ENCODE assay signal across 13 cellular contexts in genomic region chr9:129058965-129059795, GRCh38. TPM values are rescaled to one million over a fixed set of nuclear protein-coding genes. Genes with fewer than 3 reads are reported as not detected.
DNase-seq lines count a peak whose midpoint lies in the region; FAIRE-seq and TF ChIP-seq lines count a peak whose summit lies in the region.
"Had no signal": no experiment of that assay in that cellular context is flagged by ENCODE, and none has a peak within 500 bp of the region (broad histone marks: within the 10 kb centered on the region; RNA-seq: fewer than 3 reads in every experiment).

No MANE protein-coding gene starts in this region.

- H2AK5ac ChIP-seq in neuronal stem cell (ENCODE audit: low read depth, low read length) = no peak overlapping the region

- H3K9ac ChIP-seq in astrocyte (ENCODE audit: low read length) (no peak overlapping the region), neuronal stem cell (ENCODE audit: low read depth, low read length, poor library complexity) (peak overlapping the region; percentile 27)

- H4K8ac ChIP-seq in neuronal stem cell (ENCODE audit: low read depth, low read length) = no peak overlapping the region

- H3K23ac ChIP-seq in neuronal stem cell (ENCODE audit: low read depth, low read length, poor library complexity) = no peak overlapping the region

- peak overlapping the region; percentile 31 for H3K27ac Mint-ChIP-seq in astrocyte (ENCODE audit: unreplicated experiment)
- H3K27ac Mint-ChIP-seq: activated CD4-positive, alpha-beta memory T cell treated with anti-CD3 and anti-CD28 coated beads for 36 hours; T-helper 2 cell treated with Interferon-gamma antibody and Interleukin-4, amounts not matched to agents 5 μg/mL and 100 μg/mL, for 36 hours had no signal

- H3K4me1 ChIP-seq in astrocyte (ENCODE audit: insufficient read depth, low read length) = peaks cover 12% of the 10 kb centered on the region
- H3K4me1 ChIP-seq in neuronal stem cell (ENCODE audit: control insufficient read depth in 2 of 2, insufficient read depth in 1 of 2, low read depth in 1 of 2, low read length in 2 of 2) = no peaks in the 10 kb centered on the region

- no peak overlapping the region for H2AFZ ChIP-seq in astrocyte (ENCODE audit: low read depth, low read length)
- H2AFZ ChIP-seq in neuronal stem cell (ENCODE audit: low read length) = no peak overlapping the region

- H3K4me1 Mint-ChIP-seq in astrocyte (ENCODE audit: low read depth, unreplicated experiment) = no peaks in the 10 kb centered on the region
- H3K4me1 Mint-ChIP-seq: CD8-positive, alpha-beta memory T cell; naive thymus-derived CD4-positive, alpha-beta T cell had no signal

- H3K4me3 ChIP-seq in astrocyte (ENCODE audit: insufficient read depth, low read depth, low read length) (no peak overlapping the region), neuronal stem cell (ENCODE audit: low read length in 2 of 2) (no peak overlapping the region)

- H3K79me1 ChIP-seq in neuronal stem cell (ENCODE audit: low read depth, low read length) = no peaks in the 10 kb centered on the region

- no CpG with 5 or more reads among the region's 21 CpGs for WGBS in neuronal stem cell (ENCODE audit: extremely low coverage in 2 of 2, insufficient read length in 2 of 2, insufficient replicate concordance in 1 of 2), 2 donors

- no peaks in the 10 kb centered on the region for H4K20me1 ChIP-seq in astrocyte (ENCODE audit: insufficient read depth, low read length)

- TF ChIP-seq CTCF in astrocyte (IDR thresholded peaks at IDR 0.05; ENCODE audit: insufficient read depth, low read depth, low read length) = no peak

- no peak overlapping the region for H3K14ac ChIP-seq in neuronal stem cell (ENCODE audit: low read length)

- no peak overlapping the region for H2BK15ac ChIP-seq in neuronal stem cell (ENCODE audit: low read length)

- no peak overlapping the region for H3K18ac ChIP-seq in neuronal stem cell (ENCODE audit: low read length)

- H2BK120ac ChIP-seq in neuronal stem cell (ENCODE audit: low read depth, low read length) = no peak overlapping the region

- no peak overlapping the region for H3K27ac ChIP-seq in astrocyte (ENCODE audit: low read depth, low read length)
- no peak overlapping the region for H3K27ac ChIP-seq in neuronal stem cell (replicated peaks; ENCODE audit: low read length)

- peak; percentile 45 for DNase-seq in HK-2 (ENCODE audit: unreplicated experiment)
- DNase-seq in astrocyte (ENCODE audit: low read depth) = peak; percentile 33
- no peak for DNase-seq in neuronal stem cell (ENCODE audit: low spot score)
- DNase-seq in UCSD-AML1 (lab: John Stamatoyannopoulos, UW; ENCODE audit: unreplicated experiment) = no peak
- no peak for DNase-seq in Ammon's horn (ENCODE audit: low spot score)
- no peak for DNase-seq in head of caudate nucleus
- DNase-seq: activated CD4-positive, alpha-beta memory T cell treated with anti-CD3 and anti-CD28 coated beads for 36 hours; activated naive CD4-positive, alpha-beta T cell; CD8-positive, alpha-beta memory T cell; Karpas-422; naive thymus-derived CD4-positive, alpha-beta T cell had no signal

- no peaks in the 10 kb centered on the region for H3K36me3 ChIP-seq in astrocyte (ENCODE audit: insufficient read depth, low read length)
- H3K36me3 ChIP-seq in neuronal stem cell (replicated peaks in 1 of 2; ENCODE audit: control insufficient read depth in 2 of 2, insufficient read depth in 2 of 2, low read length in 2 of 2) = peaks cover 17 to 38% of the 10 kb centered on the region in 2 donors

- H2BK12ac ChIP-seq in neuronal stem cell (ENCODE audit: low read length) = no peak overlapping the region

- no peaks in the 10 kb centered on the region for H3K79me2 ChIP-seq in astrocyte (ENCODE audit: insufficient read depth, low read length)

- H3K4me2 ChIP-seq in astrocyte (ENCODE audit: low read length) (peak overlapping the region; percentile 55), neuronal stem cell (ENCODE audit: insufficient read depth, low read length, poor library complexity, severe bottlenecking) (no peak overlapping the region)

- no peak overlapping the region for H3K4me3 Mint-ChIP-seq in astrocyte (ENCODE audit: unreplicated experiment)
- H3K4me3 Mint-ChIP-seq: activated CD4-positive, alpha-beta memory T cell treated with anti-CD3 and anti-CD28 coated beads for 36 hours; naive thymus-derived CD4-positive, alpha-beta T cell; T-helper 2 cell treated with Interferon-gamma antibody and Interleukin-4, amounts not matched to agents 5 μg/mL and 100 μg/mL, for 36 hours had no signal

- no peak overlapping the region for H4K91ac ChIP-seq in neuronal stem cell (ENCODE audit: low read depth, low read length, poor library complexity)

- H2BK5ac ChIP-seq in neuronal stem cell (ENCODE audit: low read length) = no peak overlapping the region

- H3K9me3 Mint-ChIP-seq in astrocyte (ENCODE audit: unreplicated experiment) = no peaks in the 10 kb centered on the region
- H3K9me3 Mint-ChIP-seq: activated CD4-positive, alpha-beta memory T cell treated with anti-CD3 and anti-CD28 coated beads for 36 hours; CD8-positive, alpha-beta memory T cell; naive thymus-derived CD4-positive, alpha-beta T cell; T-helper 2 cell treated with Interferon-gamma antibody and Interleukin-4, amounts not matched to agents 5 μg/mL and 100 μg/mL, for 36 hours had no signal

- no peaks in the 10 kb centered on the region for H3K27me3 Mint-ChIP-seq in astrocyte (ENCODE audit: low read depth, unreplicated experiment)
- H3K27me3 Mint-ChIP-seq: activated CD4-positive, alpha-beta memory T cell treated with anti-CD3 and anti-CD28 coated beads for 36 hours; CD8-positive, alpha-beta memory T cell; naive thymus-derived CD4-positive, alpha-beta T cell had no signal

- intact Hi-C loops in head of caudate nucleus (cut with DNase I) = no loop called here

- peaks cover 10% of the 10 kb centered on the region for H3K36me3 Mint-ChIP-seq in astrocyte (ENCODE audit: low read depth, unreplicated experiment)

- H3K9me3 ChIP-seq in astrocyte (ENCODE audit: insufficient read depth, low read depth, low read length) (no peaks in the 10 kb centered on the region), neuronal stem cell (replicated peaks in 1 of 2; ENCODE audit: control insufficient read depth in 2 of 2, insufficient read depth in 1 of 2, low read depth in 1 of 2, low read length in 2 of 2) (no peaks in the 10 kb centered on the region)

- no peaks in the 10 kb centered on the region for H3K27me3 ChIP-seq in astrocyte (ENCODE audit: insufficient read depth, low read length)
- H3K27me3 ChIP-seq in neuronal stem cell (ENCODE audit: control insufficient read depth in 3 of 3, insufficient read depth in 3 of 3, low read depth in 1 of 3, low read length in 3 of 3) = no peaks in the 10 kb centered on the region

- no peak for FAIRE-seq in astrocyte (lab: Jason Lieb, UNC)
- FAIRE-seq: islet of Langerhans had no signal

- H3K4ac ChIP-seq in neuronal stem cell (ENCODE audit: low read length) = no peak overlapping the region

RNA-seq across cellular contexts. Expression of gene DOLPP1, which starts 21.7 kb away (rescaled TPM):
- 14.9 and 17.9 TPM in 2 replicates for total RNA-seq in astrocyte
- polyA plus RNA-seq in neuronal stem cell (2013, experiment 1 of 2) = 34.9 TPM
- 34.1 TPM for polyA plus RNA-seq in neuronal stem cell (2013, experiment 2 of 2)

RNA-seq across cellular contexts. Expression of gene MIGA2, which starts 22.8 kb away (rescaled TPM):
- 23.1 and 23.8 TPM in 2 replicates for total RNA-seq in astrocyte
- 12.8 TPM for polyA plus RNA-seq in neuronal stem cell (2013, experiment 1 of 2)
- polyA plus RNA-seq in neuronal stem cell (2013, experiment 2 of 2) = 13.2 TPM

RNA-seq across cellular contexts. Expression of gene SH3GLB2, which starts 31.0 kb away (rescaled TPM):
- total RNA-seq in astrocyte = 35.0 and 38.0 TPM in 2 replicates
- polyA plus RNA-seq in neuronal stem cell (2013, experiment 1 of 2) = 36.6 TPM
- polyA plus RNA-seq in neuronal stem cell (2013, experiment 2 of 2) = 33.2 TPM

RNA-seq across cellular contexts. Expression of gene CRAT, which starts 51.4 kb away (rescaled TPM):
- 21.2 and 25.3 TPM in 2 replicates for total RNA-seq in astrocyte
- 12.9 TPM for polyA plus RNA-seq in neuronal stem cell (2013, experiment 1 of 2)
- polyA plus RNA-seq in neuronal stem cell (2013, experiment 2 of 2) = 12.1 TPM

RNA-seq across cellular contexts. Expression of gene PTPA, which starts 52.0 kb away (rescaled TPM):
- total RNA-seq in astrocyte = 122 and 134 TPM in 2 replicates
- 74.5 TPM for polyA plus RNA-seq in neuronal stem cell (2013, experiment 1 of 2)
- polyA plus RNA-seq in neuronal stem cell (2013, experiment 2 of 2) = 76.7 TPM

Comparison
In these comparisons a context has a peak if more than half of its experiments do, and no peak if none do; other contexts are left out.
1. DNase-seq: peak in HK-2 (single experiment) and astrocyte (single experiment); none in neuronal stem cell (single experiment), UCSD-AML1 (single experiment), Ammon's horn (single experiment) and head of caudate nucleus (0 of 42).